Comparison of ENCODE assay signal across 11 cellular contexts in genomic region chr3:49025005-49025792, GRCh38. TPM values are rescaled to one million over a fixed set of nuclear protein-coding genes. Genes with fewer than 3 reads are reported as not detected.
DNase-seq lines count a peak whose midpoint lies in the region; ATAC-seq and TF ChIP-seq lines count a peak whose summit lies in the region.
"Had no signal": no experiment of that assay in that cellular context is flagged by ENCODE, and none has a peak within 500 bp of the region (broad histone marks: within the 10 kb centered on the region; RNA-seq: fewer than 3 reads in every experiment).

No MANE protein-coding gene starts in this region.

- POLR2A ChIA-PET in activated B cell treated with CpG ODN at 0.5 μM for 24 hours (lab: Charles Lee) = interaction anchor here (0.6 to 14.9 kb wide), 8 partner anchors 8 to 321 kb away, joined by 3 to 372 read pairs (median 8); partner anchors contain the start of genes QRICH1 and WDR6

- peak; percentile 96 for DNase-seq in GF-D8 (lab: John Stamatoyannopoulos, UW)
- DNase-seq in HUDEP-2 (lab: John Stamatoyannopoulos, UW; ENCODE audit: unreplicated experiment in 76 of 76) = peak in 72 of 76 experiments; percentile 47 to 95 (median 83)
- DNase-seq in activated B cell treated with CpG ODN at 0.5 μM for 24 hours = no peak
- no peak for DNase-seq in natural killer cell
- DNase-seq in NCI-H2029 treated with DMSO at 0.1 percent for 48 hours (lab: John Stamatoyannopoulos, UW) = no peak
- DNase-seq in DMS153 treated with DMSO at 0.1 percent for 48 hours (lab: John Stamatoyannopoulos, UW; ENCODE audit: unreplicated experiment) = no peak
- DNase-seq in stimulated activated naive CD4-positive, alpha-beta T cell treated with Interleukin-2 at 50 U/mL for 16 hours (lab: John Stamatoyannopoulos, UW) = no peak
- DNase-seq: effector memory CD4-positive, alpha-beta T cell; midbrain; stomach; WERI-Rb-1 had no signal

- CTCF ChIA-PET in activated B cell treated with CpG ODN at 0.5 μM for 24 hours (lab: Charles Lee) = no interaction called here

- H3K4me1 Mint-ChIP-seq in activated B cell treated with CpG ODN at 0.5 μM for 24 hours (peaks cover 68% of the 10 kb centered on the region), natural killer cell (peaks cover 38 to 57% of the 10 kb centered on the region in 2 donors)

- intact Hi-C loops in activated B cell treated with CpG ODN at 0.5 μM for 24 hours (cut with micrococcal nuclease) = loop anchor here (10.0 kb wide), 1 partner anchor 1270 kb away; the partner anchor contains the start of genes HYAL3, IFRD2 and NAA80
- intact Hi-C loops in natural killer cell (cut with micrococcal nuclease) = no loop called here

- H3K27ac Mint-ChIP-seq in activated B cell treated with CpG ODN at 0.5 μM for 24 hours = peak overlapping the region; percentile 88
- peak overlapping the region; percentile 71 to 95 for H3K27ac Mint-ChIP-seq in natural killer cell

- H3K27me3 Mint-ChIP-seq in activated B cell treated with CpG ODN at 0.5 μM for 24 hours (no peaks in the 10 kb centered on the region), natural killer cell (ENCODE audit: low read depth in 2 of 2) (no peaks in the 10 kb centered on the region)

- H3K9me3 Mint-ChIP-seq in activated B cell treated with CpG ODN at 0.5 μM for 24 hours (no peaks in the 10 kb centered on the region), natural killer cell (no peaks in the 10 kb centered on the region)

- H3K4me3 Mint-ChIP-seq in activated B cell treated with CpG ODN at 0.5 μM for 24 hours = peak overlapping the region; percentile 59
- H3K4me3 Mint-ChIP-seq in natural killer cell = no peak overlapping the region

- ATAC-seq in activated B cell treated with CpG ODN at 0.5 μM for 24 hours (ENCODE audit: low read depth) = peak; percentile 9
- no peak for ATAC-seq in natural killer cell

- H3K36me3 Mint-ChIP-seq in activated B cell treated with CpG ODN at 0.5 μM for 24 hours (ENCODE audit: low read depth) (peaks cover 66% of the 10 kb centered on the region), natural killer cell (no peaks in the 10 kb centered on the region)

- TF ChIP-seq CTCF in activated B cell treated with CpG ODN at 0.5 μM for 24 hours (IDR thresholded peaks at IDR 0.05) (no peak), natural killer cell (IDR thresholded peaks at IDR 0.05) (no peak)

RNA-seq across cellular contexts. Expression of gene NDUFAF3, which starts 3.3 kb away (rescaled TPM):
- total RNA-seq in activated B cell treated with CpG ODN at 0.5 μM for 24 hours = 86.3 and 86.5 TPM in 2 replicates
- total RNA-seq in natural killer cell = 10 to 100 TPM; 51.0 to 72.9 (median 66.1) TPM

RNA-seq across cellular contexts. Expression of gene IMPDH2, which starts 4.0 kb away (rescaled TPM):
- total RNA-seq in activated B cell treated with CpG ODN at 0.5 μM for 24 hours (387 and 414 TPM in 2 replicates), natural killer cell (10 to 100 TPM; 45.6 to 85.7 (median 50.0) TPM)

RNA-seq across cellular contexts. Expression of gene DALRD3, which starts 6.8 kb away (rescaled TPM):
- 36.7 and 38.3 TPM in 2 replicates for total RNA-seq in activated B cell treated with CpG ODN at 0.5 μM for 24 hours
- 10 to 100 TPM; 16.8 to 20.1 (median 18.0) TPM for total RNA-seq in natural killer cell

RNA-seq across cellular contexts. Expression of gene WDR6, which starts 18.0 kb away (rescaled TPM):
- total RNA-seq in activated B cell treated with CpG ODN at 0.5 μM for 24 hours (205 and 250 TPM in 2 replicates), natural killer cell (100 to 1,000 TPM; 113 to 167 (median 129) TPM)

RNA-seq across cellular contexts. Expression of gene P4HTM, which starts 35.2 kb away (rescaled TPM):
- total RNA-seq in activated B cell treated with CpG ODN at 0.5 μM for 24 hours (26.0 and 34.4 TPM in 2 replicates), natural killer cell (10 to 100 TPM; 28.8 to 31.3 (median 30.6) TPM)

Comparison
In these comparisons a context has a peak if more than half of its experiments do, and no peak if none do; other contexts are left out.
1. DNase-seq: peak in GF-D8 (single experiment) and HUDEP-2 (72 of 76); none in activated B cell treated with CpG ODN at 0.5 μM for 24 hours (single experiment), natural killer cell (single experiment), NCI-H2029 treated with DMSO at 0.1 percent for 48 hours (single experiment), DMS153 treated with DMSO at 0.1 percent for 48 hours (single experiment) and stimulated activated naive CD4-positive, alpha-beta T cell treated with Interleukin-2 at 50 U/mL for 16 hours (single experiment).